23 cellular contexts compared by ENCODE assay signal in the genomic region with DNA sequence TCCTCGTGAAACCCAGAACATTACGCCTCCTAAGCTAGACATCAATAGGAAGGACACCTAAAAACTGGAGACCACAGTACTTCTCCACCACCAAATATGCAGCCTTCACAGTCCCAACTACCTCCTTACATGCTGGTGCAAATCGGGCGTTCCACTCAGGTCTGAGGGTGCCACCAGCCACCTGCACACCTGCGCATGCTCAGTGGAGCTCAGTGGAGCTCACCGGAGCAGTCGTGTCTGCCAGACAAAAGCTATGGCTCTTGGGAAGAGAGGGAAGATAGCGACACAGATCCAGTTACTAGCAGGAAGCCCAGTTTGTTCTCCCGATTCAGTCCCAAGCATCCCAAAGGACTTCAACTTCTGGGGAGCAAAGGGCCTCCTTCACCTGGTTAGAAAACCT.
A peak's percentile ranks its signal among the peaks of the same experiment; 100 is the strongest.
DNase-seq lines count a peak whose midpoint lies in the region; ATAC-seq, FAIRE-seq and TF ChIP-seq lines count a peak whose summit lies in the region.
"Had no signal": no experiment of that assay in that cellular context is flagged by ENCODE, and none has a peak within 500 bp of the region (broad histone marks: within the 10 kb centered on the region; RNA-seq: fewer than 3 reads in every experiment).

No MANE protein-coding gene starts in this region.

- DNase-seq in H9 (no peak), IMR-90 (no peak), astrocyte (ENCODE audit: low read depth) (no peak), NCI-H345 (lab: John Stamatoyannopoulos, UW) (no peak), trophoblast cell (no peak), SKM-1 (lab: John Stamatoyannopoulos, UW; ENCODE audit: unreplicated experiment) (no peak)
- DNase-seq: BE2C; CD4-positive, alpha-beta memory T cell; DMS153; DMS79 treated with DMSO at 0.1 percent for 48 hours; EL; GOT3; HCEC 1CT; HFFc6 had no signal

- BruUV-seq in IMR-90 (replicated peaks; lab: Mats Ljungman, UMichigan): no TSS peak

- H3K23me2 ChIP-seq in H9 (ENCODE audit: insufficient read length, low read depth, low read length, poor library complexity, severe bottlenecking): no peaks in the 10 kb centered on the region

- no peak for ATAC-seq in IMR-90 (ENCODE audit: low read depth)
- ATAC-seq: A549, HepG2 had no signal

- no CpG with 5 or more reads among the region's 9 CpGs for WGBS in H9 (ENCODE audit: extremely low coverage, insufficient read length, low lambda C conversion rate)
- no CpG with 5 or more reads among the region's 9 CpGs for WGBS in IMR-90 (ENCODE audit: extremely low coverage in 2 of 2, insufficient read length in 1 of 2), 2 experiments
- WGBS in trophoblast cell (ENCODE audit: extremely low coverage, insufficient coverage, insufficient read length): no CpG with 5 or more reads among the region's 9 CpGs

- H3K27me3 Mint-ChIP-seq in H9 (ENCODE audit: low read depth) (peaks cover 4% of the 10 kb centered on the region; the same call in 1 of the 2 replicates), astrocyte (ENCODE audit: low read depth, unreplicated experiment) (peaks cover 25% of the 10 kb centered on the region), nephron (ENCODE audit: low read depth) (peaks cover 21% of the 10 kb centered on the region)

- H2AK9ac ChIP-seq in IMR-90 (replicated peaks; ENCODE audit: low read depth, low read length, poor library complexity): no peak overlapping the region

- TF ChIP-seq POLR2A in IMR-90 (IDR thresholded peaks at IDR 0.05; ENCODE audit: low read depth, low read length): no peak

- TF ChIP-seq CTCF in H9 (conservative IDR thresholded peaks at IDR 0.05) (no peak), IMR-90 (conservative IDR thresholded peaks at IDR 0.05; ENCODE audit: low read depth, low read length) (no peak), astrocyte (IDR thresholded peaks at IDR 0.05; ENCODE audit: insufficient read depth, low read depth, low read length) (no peak), nephron (IDR thresholded peaks at IDR 0.05; ENCODE audit: unreplicated experiment in 3 of 3) (no peak)

- no peaks in the 10 kb centered on the region for H3K36me3 ChIP-seq in IMR-90 (ENCODE audit: control insufficient read depth, insufficient read depth, low read length)
- no peaks in the 10 kb centered on the region for H3K36me3 ChIP-seq in astrocyte (ENCODE audit: insufficient read depth, low read length)
- no peaks in the 10 kb centered on the region for H3K36me3 ChIP-seq in trophoblast cell (ENCODE audit: control insufficient read depth in 1 of 2, insufficient read depth in 2 of 2, low read length in 2 of 2)
- H3K36me3 ChIP-seq: BE2C had no signal

- no peak overlapping the region for H4K12ac ChIP-seq in trophoblast cell (ENCODE audit: low read depth, low read length)

- H3K56ac ChIP-seq in H9 (ENCODE audit: insufficient read length, low read depth, low read length) (no peak overlapping the region), IMR-90 (ENCODE audit: extremely low read depth, insufficient read depth, low read length) (no peak overlapping the region)

- in situ Hi-C loops in IMR-90 (cut with MboI; ENCODE audit: low sequenced_read_pairs): no loop called here

- H3K4me2 ChIP-seq in H9 (ENCODE audit: insufficient read depth, insufficient read length, low read length): no peak overlapping the region
- H3K4me2 ChIP-seq in IMR-90 (ENCODE audit: low read depth, low read length): no peak overlapping the region
- H3K4me2 ChIP-seq in astrocyte (ENCODE audit: low read length): no peak overlapping the region
- H3K4me2 ChIP-seq in trophoblast cell (ENCODE audit: low read length): no peak overlapping the region

- no peak overlapping the region for H2BK20ac ChIP-seq in H9 (ENCODE audit: low read depth, low read length, poor library complexity, severe bottlenecking)
- H2BK20ac ChIP-seq in IMR-90 (ENCODE audit: low read depth, low read length): peak overlapping the region; percentile 65

- no peak overlapping the region for H3T11ph ChIP-seq in H9 (ENCODE audit: low read length)

- no peak overlapping the region for H4K5ac ChIP-seq in H9 (ENCODE audit: insufficient read length, low read depth, low read length)
- H4K5ac ChIP-seq in IMR-90 (ENCODE audit: low read depth, low read length): no peak overlapping the region

- H2AK5ac ChIP-seq in H9 (ENCODE audit: insufficient read length, low read length) (no peak overlapping the region), IMR-90 (ENCODE audit: low read depth, low read length) (peak overlapping the region; percentile 75; the same call in 1 of the 2 replicates), trophoblast cell (ENCODE audit: low read length) (no peak overlapping the region)

- no peak overlapping the region for H2BK15ac ChIP-seq in H9 (ENCODE audit: low read depth, low read length)
- H2BK15ac ChIP-seq in IMR-90 (ENCODE audit: low read depth, low read length): 0 out of 3 replicates have a peak overlapping the region, but pooled peaks have one; percentile 0

- H3K36me3 Mint-ChIP-seq in H9 (ENCODE audit: insufficient read depth in 1 of 3, low read depth in 3 of 3) (no peaks in the 10 kb centered on the region), astrocyte (ENCODE audit: low read depth, unreplicated experiment) (peaks cover 2% of the 10 kb centered on the region), nephron (ENCODE audit: low read depth) (no peaks in the 10 kb centered on the region)
- H3K36me3 Mint-ChIP-seq: CD4-positive, alpha-beta memory T cell had no signal

- H3K14ac ChIP-seq in H9 (ENCODE audit: insufficient read depth, low read length): peak overlapping the region; percentile 70; the same call in 1 of the 2 replicates
- no peak overlapping the region; the same call in 1 of the 2 replicates for H3K14ac ChIP-seq in IMR-90 (replicated peaks; ENCODE audit: low read depth, low read length)
- no peak overlapping the region for H3K14ac ChIP-seq in trophoblast cell (ENCODE audit: low read length)

- no peak for TF ChIP-seq RAD21 in IMR-90 (IDR thresholded peaks at IDR 0.05; ENCODE audit: low read length)

- FAIRE-seq in astrocyte (lab: Jason Lieb, UNC): no peak
- FAIRE-seq: A549, D721Med, G401.6, GM12892, GM19239, HepG2, HTR-8/SVneo had no signal

- no peak overlapping the region for H2BK12ac ChIP-seq in H9 (ENCODE audit: insufficient read length, low read depth, low read length)
- no peak overlapping the region for H2BK12ac ChIP-seq in trophoblast cell (ENCODE audit: low read length)

- H3K27ac Mint-ChIP-seq in H9 (no peak overlapping the region; a peak in 1 of 7 replicates), astrocyte (ENCODE audit: unreplicated experiment) (peak overlapping the region; percentile 49), nephron (peak overlapping the region in 2 of 3 experiments; percentile 11 to 29)
- H3K27ac Mint-ChIP-seq: CD4-positive, alpha-beta memory T cell; HFFc6 had no signal

- H3K18ac ChIP-seq in H9 (ENCODE audit: insufficient read length, low read depth, low read length) (no peak overlapping the region), IMR-90 (ENCODE audit: low read depth, low read length) (peak overlapping the region; percentile 11; the same call in 1 of the 2 replicates), trophoblast cell (ENCODE audit: low read length) (no peak overlapping the region)

- H3K4ac ChIP-seq in H9 (ENCODE audit: low read depth, low read length): no peak overlapping the region
- H3K4ac ChIP-seq in IMR-90 (ENCODE audit: low read depth, low read length): peak overlapping the region; percentile 33; the same call in 1 of the 2 replicates
- H3K4ac ChIP-seq in trophoblast cell (ENCODE audit: low read depth, low read length): no peak overlapping the region

- H3K23ac ChIP-seq in H9 (ENCODE audit: insufficient read length, low read depth, low read length) (no peak overlapping the region), IMR-90 (ENCODE audit: low read depth, low read length) (no peak overlapping the region), trophoblast cell (ENCODE audit: low read length) (no peak overlapping the region)

- H4K20me1 ChIP-seq in H9 (ENCODE audit: control insufficient read depth, insufficient read depth, insufficient read length) (no peaks in the 10 kb centered on the region), IMR-90 (ENCODE audit: insufficient read depth, low read length) (no peaks in the 10 kb centered on the region), astrocyte (ENCODE audit: insufficient read depth, low read length) (no peaks in the 10 kb centered on the region)

- dilution Hi-C loops in IMR-90 (cut with HindIII; ENCODE audit: low sequenced_read_pairs, unreplicated experiment): no loop called here

- H3K9me1 ChIP-seq in IMR-90 (ENCODE audit: insufficient read depth, low read length): peaks cover 7% of the 10 kb centered on the region; the same call in 1 of the 2 replicates

- CTCF ChIA-PET in IMR-90 (lab: Yijun Ruan, JAX): no interaction called here

- no peaks in the 10 kb centered on the region for H3K27me3 ChIP-seq in H9 (ENCODE audit: insufficient read depth, low read length)
- no peaks in the 10 kb centered on the region; the same call in 1 of the 2 replicates for H3K27me3 ChIP-seq in IMR-90 (ENCODE audit: control insufficient read depth, insufficient read depth, low read length)
- no peaks in the 10 kb centered on the region for H3K27me3 ChIP-seq in astrocyte (ENCODE audit: insufficient read depth, low read length)
- H3K27me3 ChIP-seq in trophoblast cell (ENCODE audit: insufficient read depth, low read length): no peaks in the 10 kb centered on the region
- H3K27me3 ChIP-seq: BE2C had no signal

- H2BK5ac ChIP-seq in H9 (ENCODE audit: insufficient read length, low read length) (no peak overlapping the region), IMR-90 (ENCODE audit: low read depth, low read length, poor library complexity, severe bottlenecking) (no peak overlapping the region), trophoblast cell (ENCODE audit: low read depth, low read length, poor library complexity) (no peak overlapping the region)

- H3K9ac ChIP-seq in H9 (ENCODE audit: extremely low read depth, insufficient read length, low read length) (no peak overlapping the region), IMR-90 (ENCODE audit: low read depth, low read length) (no peak overlapping the region), astrocyte (ENCODE audit: low read length) (no peak overlapping the region), trophoblast cell (ENCODE audit: low read length) (no peak overlapping the region)

- no peaks in the 10 kb centered on the region for H3K9me3 Mint-ChIP-seq in H9
- H3K9me3 Mint-ChIP-seq in astrocyte (ENCODE audit: unreplicated experiment): peaks cover 2% of the 10 kb centered on the region
- H3K9me3 Mint-ChIP-seq in nephron: no peaks in the 10 kb centered on the region
- H3K9me3 Mint-ChIP-seq: CD4-positive, alpha-beta memory T cell; HFFc6 had no signal

- H2BK120ac ChIP-seq in H9 (ENCODE audit: low read depth, low read length, poor library complexity, severe bottlenecking) (no peak overlapping the region), IMR-90 (ENCODE audit: low read depth, low read length) (peak overlapping the region; percentile 66), trophoblast cell (ENCODE audit: insufficient read depth, low read length, poor library complexity) (no peak overlapping the region)

- no peaks in the 10 kb centered on the region for H3K79me1 ChIP-seq in H9 (ENCODE audit: insufficient read depth, low read depth, low read length, poor library complexity, severe bottlenecking)
- H3K79me1 ChIP-seq in IMR-90 (ENCODE audit: low read depth in 1 of 2, low read length in 2 of 2): no peaks in the 10 kb centered on the region
- H3K79me1 ChIP-seq in trophoblast cell (ENCODE audit: low read length): no peaks in the 10 kb centered on the region

- H3K4me1 Mint-ChIP-seq in H9 (peaks cover 3 to 5% of the 10 kb centered on the region in 2 experiments; a peak in 3 of 4 replicates), astrocyte (ENCODE audit: low read depth, unreplicated experiment) (peaks cover 14% of the 10 kb centered on the region), nephron (peaks cover 36% of the 10 kb centered on the region)

- no peak overlapping the region for H3K4me3 Mint-ChIP-seq in H9
- no peak overlapping the region for H3K4me3 Mint-ChIP-seq in astrocyte (ENCODE audit: unreplicated experiment)
- H3K4me3 Mint-ChIP-seq in nephron: no peak overlapping the region
- H3K4me3 Mint-ChIP-seq: CD4-positive, alpha-beta memory T cell; HFFc6 had no signal

- H4K91ac ChIP-seq in H9 (ENCODE audit: insufficient read length, low read depth, low read length) (no peak overlapping the region), IMR-90 (ENCODE audit: insufficient read depth, low read depth, low read length) (no peak overlapping the region), trophoblast cell (ENCODE audit: low read depth, low read length) (no peak overlapping the region)

- H3K79me2 ChIP-seq in H9 (ENCODE audit: insufficient read depth, low read length) (no peaks in the 10 kb centered on the region), astrocyte (ENCODE audit: insufficient read depth, low read length) (no peaks in the 10 kb centered on the region), trophoblast cell (ENCODE audit: control insufficient read depth, insufficient read depth, low read length, poor library complexity) (no peaks in the 10 kb centered on the region)

- no peaks in the 10 kb centered on the region for H3K4me1 ChIP-seq in H9 (ENCODE audit: insufficient read depth, low read length)
- 0 out of 2 replicates have a peak, but pooled peaks cover 2% of the 10 kb centered on the region for H3K4me1 ChIP-seq in IMR-90 (ENCODE audit: control insufficient read depth, insufficient read depth, low read length)
- H3K4me1 ChIP-seq in astrocyte (ENCODE audit: insufficient read depth, low read length): peaks cover 11% of the 10 kb centered on the region
- peaks cover 0 to 6% of the 10 kb centered on the region in 2 experiments for H3K4me1 ChIP-seq in trophoblast cell (ENCODE audit: control insufficient read depth in 1 of 2, insufficient read depth in 2 of 2, low read length in 2 of 2)
- H3K4me1 ChIP-seq: BE2C had no signal

- POLR2A ChIA-PET in IMR-90 (lab: Charles Lee; ENCODE audit: unreplicated experiment): no interaction called here

- H3K4me3 ChIP-seq in IMR-90 (ENCODE audit: insufficient read depth, low read depth, low read length) (no peak overlapping the region), astrocyte (ENCODE audit: insufficient read depth, low read depth, low read length) (no peak overlapping the region), trophoblast cell (ENCODE audit: low read depth, low read length) (no peak overlapping the region)
- H3K4me3 ChIP-seq: A549 had no signal

- H2AFZ ChIP-seq in H9 (ENCODE audit: low read length) (no peak overlapping the region), IMR-90 (replicated peaks; ENCODE audit: low read length, poor library complexity) (no peak overlapping the region), astrocyte (ENCODE audit: low read depth, low read length) (no peak overlapping the region), trophoblast cell (ENCODE audit: insufficient read depth, low read length, poor library complexity) (no peak overlapping the region)

- no peaks in the 10 kb centered on the region for H3K9me3 ChIP-seq in H9 (ENCODE audit: control insufficient read depth, low read depth, low read length)
- H3K9me3 ChIP-seq in IMR-90 (ENCODE audit: control insufficient read depth, insufficient read depth, low read length): no peaks in the 10 kb centered on the region
- H3K9me3 ChIP-seq in astrocyte (ENCODE audit: insufficient read depth, low read depth, low read length): no peaks in the 10 kb centered on the region
- H3K9me3 ChIP-seq in trophoblast cell (ENCODE audit: insufficient read depth, low read depth, low read length): no peaks in the 10 kb centered on the region
- H3K9me3 ChIP-seq: BE2C had no signal

- H4K8ac ChIP-seq in H9 (replicated peaks; ENCODE audit: insufficient read length, low read depth, low read length) (no peak overlapping the region), IMR-90 (ENCODE audit: low read depth in 2 of 2, low read length in 2 of 2) (0 out of 4 replicates have a peak overlapping the region, but pooled peaks of 1 of the 2 experiments have one; percentile 4), trophoblast cell (ENCODE audit: low read depth, low read length) (no peak overlapping the region)

- intact Hi-C loops in IMR-90 (cut with micrococcal nuclease): loop anchor here (5.0 to 10.0 kb wide), 3 partner anchors 205 to 930 kb away; no protein-coding TSS in a partner anchor

- H3K27ac ChIP-seq in H9 (ENCODE audit: insufficient read length, low read depth, low read length): no peak overlapping the region
- H3K27ac ChIP-seq in IMR-90 (ENCODE audit: insufficient read depth, low read length): no peak overlapping the region
- no peak overlapping the region for H3K27ac ChIP-seq in astrocyte (ENCODE audit: low read depth, low read length)
- H3K27ac ChIP-seq in trophoblast cell (ENCODE audit: low read depth, low read length): no peak overlapping the region
- H3K27ac ChIP-seq: A549, C4-2B had no signal

Comparison
In these comparisons a context has a peak if more than half of its experiments do, and no peak if none do; other contexts are left out.
1. H3K27ac Mint-ChIP-seq: peak in astrocyte (single experiment) and nephron (2 of 3); none in H9 (0 of 3).